4 cellular contexts compared by ENCODE assay signal in the genomic region with DNA sequence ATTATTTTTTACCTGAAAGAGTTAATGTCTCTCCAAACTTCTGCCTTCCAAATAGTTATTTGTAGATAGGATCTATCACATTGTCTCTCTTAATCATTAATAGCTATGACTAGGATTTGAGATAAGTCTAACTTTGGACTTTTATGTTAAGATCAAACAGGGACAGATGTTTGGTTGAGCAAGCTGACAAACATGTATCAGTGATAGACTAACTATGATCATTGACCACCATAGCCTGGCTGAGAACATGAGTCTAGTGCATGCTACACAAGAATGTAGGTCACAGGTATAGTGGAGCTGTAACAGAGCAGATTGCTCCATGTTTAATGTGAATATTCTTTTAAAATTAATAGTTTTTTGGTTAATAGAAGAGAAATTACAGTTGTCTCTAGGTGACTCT. TPM values are rescaled to one million over a fixed set of nuclear protein-coding genes. Genes with fewer than 3 reads are reported as not detected.
"Had no signal": no experiment of that assay in that cellular context is flagged by ENCODE, and none has a peak within 500 bp of the region (broad histone marks: within the 10 kb centered on the region; RNA-seq: fewer than 3 reads in every experiment).

No MANE protein-coding gene starts in this region.

RNA-seq across cellular contexts. Expression of gene SYT15B, which starts 52.0 kb away (rescaled TPM):
- total RNA-seq: mammary epithelial cell, myocyte had no signal
- polyA plus RNA-seq: immature natural killer cell, keratinocyte had no signal
